ENCODE assay signal across 15 cellular contexts in the genomic region with DNA sequence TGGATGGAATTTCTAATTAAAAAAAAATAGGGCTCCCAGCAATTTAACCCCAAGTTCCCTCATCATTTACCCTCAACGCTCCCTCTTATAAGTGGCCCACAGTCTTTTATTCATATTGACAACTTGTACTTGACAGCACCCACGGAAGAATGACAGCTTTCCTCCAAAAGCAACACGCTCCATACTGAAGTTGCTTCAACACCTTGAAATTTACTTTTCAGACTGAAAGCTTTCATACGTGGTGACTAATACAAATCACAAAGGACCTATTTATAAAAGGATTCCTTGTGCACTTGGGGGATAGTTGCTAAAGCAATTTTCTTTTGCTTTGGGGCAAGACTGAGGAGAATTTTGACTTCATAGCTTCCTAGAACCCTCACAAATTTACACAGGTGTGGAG.
"Had no signal": no experiment of that assay in that cellular context is flagged by ENCODE, and none has a peak within 500 bp of the region (broad histone marks: within the 10 kb centered on the region; RNA-seq: fewer than 3 reads in every experiment).

No MANE protein-coding gene starts in this region.

- H3K4me3 ChIP-seq: gastroesophageal sphincter, heart right ventricle, lung, right atrium auricular region, SK-N-MC, tibial nerve had no signal

- ATAC-seq: activated CD4-positive, CD25-positive, alpha-beta regulatory T cell treated with anti-CD3 and anti-CD28 coated beads, Interleukin-2, amount 50 U/mL, for 24 hours; activated naive CD8-positive, alpha-beta T cell treated with anti-CD3 and anti-CD28 coated beads, Interleukin-2, amount 50 U/mL, for 24 hours; gastroesophageal sphincter; heart right ventricle; naive thymus-derived CD4-positive, alpha-beta T cell had no signal

- DNase-seq: activated naive CD4-positive, alpha-beta T cell; activated naive CD8-positive, alpha-beta T cell treated with anti-CD3 and anti-CD28 coated beads, Interleukin-2, amount 50 U/mL, for 24 hours; effector CD8-positive, alpha-beta T cell; heart right ventricle; naive thymus-derived CD4-positive, alpha-beta T cell; stimulated activated CD4-positive, alpha-beta T cell treated with anti-CD3 and anti-CD28 coated beads, Interleukin-4, amount 100 ng/mL, for 24 hours; stimulated activated naive CD4-positive, alpha-beta T cell; T-helper 1 cell; T1000 had no signal
